Comparison of ENCODE assay signal across 8 cellular contexts in genomic region chr14:63853831-63854293, GRCh38. TPM values are rescaled to one million over a fixed set of nuclear protein-coding genes. Genes with fewer than 3 reads are reported as not detected.
DNase-seq lines count a peak whose midpoint lies in the region; ATAC-seq lines count a peak whose summit lies in the region.

No MANE protein-coding gene starts in this region.

- H3K4me1 ChIP-seq in ACC112 (ENCODE audit: control insufficient read depth, insufficient read depth, low read length, unreplicated experiment) (peaks cover 10% of the 10 kb centered on the region), rectal smooth muscle tissue (ENCODE audit: control insufficient read depth, insufficient read depth, low read length) (peaks cover 3% of the 10 kb centered on the region)

- peak overlapping the region; percentile 92 for H2AFZ ChIP-seq in ACC112 (ENCODE audit: low read length, unreplicated experiment)

- peak overlapping the region; percentile 95 for H3K4me3 Mint-ChIP-seq in activated naive CD8-positive, alpha-beta T cell

- no peaks in the 10 kb centered on the region for H3K9me3 Mint-ChIP-seq in activated naive CD8-positive, alpha-beta T cell (ENCODE audit: low read depth)

- peak; percentile 47 for ATAC-seq in GM18870 (IDR thresholded peaks at IDR 0.05; ENCODE audit: unreplicated experiment)
- peak; percentile 42 to 60 for ATAC-seq in left cardiac atrium
- no peak for ATAC-seq in HG03460 (IDR thresholded peaks at IDR 0.05; ENCODE audit: unreplicated experiment)

- H3K27me3 ChIP-seq in ACC112 (ENCODE audit: insufficient read depth, low read length) (no peaks in the 10 kb centered on the region), rectal smooth muscle tissue (ENCODE audit: control insufficient read depth, insufficient read depth, low read length) (no peaks in the 10 kb centered on the region)

- peak; percentile 59 for DNase-seq in HT-29 (ENCODE audit: low spot score)
- peak; percentile 76 for DNase-seq in SK-MEL-5 (ENCODE audit: low read depth, low spot score)
- DNase-seq in left cardiac atrium = peak; percentile 61

- peaks cover 44% of the 10 kb centered on the region for H3K4me1 Mint-ChIP-seq in activated naive CD8-positive, alpha-beta T cell (ENCODE audit: low read depth)

- H3K36me3 Mint-ChIP-seq in activated naive CD8-positive, alpha-beta T cell = peaks cover 2% of the 10 kb centered on the region

- intact Hi-C loops in left cardiac atrium (cut with DNase I) = loop anchor here in 1 of 2 donors (10.0 kb wide), 1 partner anchor 101 kb away; no protein-coding TSS in a partner anchor

- H3K36me3 ChIP-seq in ACC112 (ENCODE audit: insufficient read depth, low read length) (no peaks in the 10 kb centered on the region), rectal smooth muscle tissue (ENCODE audit: control insufficient read depth, insufficient read depth, low read length) (no peaks in the 10 kb centered on the region)

- no peaks in the 10 kb centered on the region for H3K27me3 Mint-ChIP-seq in activated naive CD8-positive, alpha-beta T cell

- peak overlapping the region; percentile 83 for H3K27ac Mint-ChIP-seq in activated naive CD8-positive, alpha-beta T cell

- in situ Hi-C loops in SK-MEL-5 (cut with HindIII; ENCODE audit: low pct_unique_long_range_greater_than_20kb, low sequenced_read_pairs) = no loop called here

- peaks cover 3% of the 10 kb centered on the region for H3K79me2 ChIP-seq in ACC112 (ENCODE audit: control insufficient read depth, insufficient read depth, low read length, unreplicated experiment)

- H3K27ac ChIP-seq in ACC112 (ENCODE audit: low read depth, low read length) = peak overlapping the region; percentile 42; the same call in 1 of the 2 replicates
- H3K27ac ChIP-seq in rectal smooth muscle tissue (ENCODE audit: low read depth, low read length) = peak overlapping the region; percentile 56

- H3K4me3 ChIP-seq in ACC112 (ENCODE audit: low read depth, low read length) = peak overlapping the region; percentile 86
- H3K4me3 ChIP-seq in rectal smooth muscle tissue (ENCODE audit: low read length) = peak overlapping the region; percentile 76

- H3K9ac ChIP-seq in rectal smooth muscle tissue (ENCODE audit: low read length) = no peak overlapping the region

RNA-seq across cellular contexts. Expression of gene SYNE2, which starts 1.1 kb away (rescaled TPM):
- 54.2 and 96.2 TPM in 2 replicates for total RNA-seq in HT-29 (2014; rRNA removed; shearing (Covaris generic))
- total RNA-seq in SK-MEL-5 (2014; rRNA removed; shearing (Covaris generic)) = 33.4 and 35.2 TPM in 2 replicates
- 34.6 and 50.7 TPM in 2 replicates for polyA plus RNA-seq in SK-MEL-5 (2015; cell fraction: cytosol; rRNA removed)
- polyA plus RNA-seq in SK-MEL-5 (2015; cell fraction: nucleus; rRNA removed) = 52.2 and 79.7 TPM in 2 replicates
- total RNA-seq in left cardiac atrium = 100 to 1,000 TPM in 1 of 2 donors, 10 to 100 TPM in 1; 96.3 to 173 TPM
